ENCODE assay signal across 8 cellular contexts in the genomic region with DNA sequence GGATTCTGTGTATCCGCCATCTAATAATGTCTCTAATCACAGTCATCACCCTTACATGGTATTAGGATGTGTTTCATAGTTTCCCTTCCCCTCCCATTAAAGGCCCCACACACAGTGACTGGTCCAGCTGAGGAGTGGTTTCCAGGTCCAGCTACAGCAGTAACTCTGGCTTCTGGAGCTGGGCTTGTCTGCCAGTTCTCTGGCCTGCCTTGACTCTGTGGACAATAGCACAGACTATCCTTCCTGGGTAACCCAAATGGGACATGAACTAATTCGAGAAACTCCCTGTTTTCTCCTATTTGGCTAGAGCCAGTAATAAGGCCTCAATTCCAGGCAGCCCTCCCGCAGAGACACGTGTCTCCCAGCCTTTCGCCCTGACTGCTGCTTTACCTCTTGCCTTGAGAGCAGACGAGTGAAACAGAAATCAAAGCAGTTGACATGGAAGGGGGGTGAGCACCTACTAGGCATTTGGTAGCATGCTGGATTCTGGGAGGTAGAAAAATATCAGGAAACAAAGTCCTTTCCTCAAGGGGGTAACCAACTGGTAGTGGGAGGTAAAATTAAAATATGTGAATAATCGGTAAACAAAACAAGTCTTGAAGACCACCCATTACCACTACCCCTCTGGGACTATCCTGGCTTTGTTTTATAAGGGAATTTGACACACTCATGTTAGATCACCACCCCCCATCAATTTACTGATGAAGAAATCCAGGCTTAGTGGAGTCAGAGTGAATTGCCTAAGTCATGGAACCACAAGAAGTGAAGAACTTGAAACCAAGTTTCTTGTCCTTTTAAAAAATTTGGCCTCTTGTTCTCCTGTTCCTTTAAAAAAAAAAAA. TPM values are rescaled to one million over a fixed set of nuclear protein-coding genes. Genes with fewer than 3 reads are reported as not detected.
DNase-seq lines count a peak whose midpoint lies in the region; ATAC-seq and TF ChIP-seq lines count a peak whose summit lies in the region.

No MANE protein-coding gene starts in this region.

- H3K9me3 ChIP-seq in left lung (no peaks in the 10 kb centered on the region), stomach (no peaks in the 10 kb centered on the region)

- ATAC-seq in left lung: peak; percentile 42
- ATAC-seq in HG03457 (IDR thresholded peaks at IDR 0.05; ENCODE audit: unreplicated experiment): no peak
- ATAC-seq in GM21825 (IDR thresholded peaks at IDR 0.05; ENCODE audit: unreplicated experiment): no peak

- H3K36me3 ChIP-seq in left lung: no peaks in the 10 kb centered on the region
- H3K36me3 ChIP-seq in stomach: no peaks in the 10 kb centered on the region

- TF ChIP-seq CTCF in choroid plexus epithelial cell (conservative IDR thresholded peaks at IDR 0.05; ENCODE audit: low read depth, low read length) (no peak), left lung (IDR thresholded peaks at IDR 0.05) (no peak), stomach (IDR thresholded peaks at IDR 0.05) (no peak)

- TF ChIP-seq POLR2A in stomach (IDR thresholded peaks at IDR 0.05): no peak

- peaks cover 38 to 63% of the 10 kb centered on the region in 2 donors for H3K4me1 ChIP-seq in left lung
- peaks cover 47 to 66% (median 58%) of the 10 kb centered on the region in 4 donors for H3K4me1 ChIP-seq in stomach

- TF ChIP-seq EP300 in stomach (IDR thresholded peaks at IDR 0.05): peak; percentile 69

- H3K4me3 ChIP-seq in choroid plexus epithelial cell (ENCODE audit: low read depth, low read length) (peak overlapping the region; percentile 63), left lung (peak overlapping the region; percentile 46 to 55), stomach (peak overlapping the region; percentile 50 to 61 (median 54))

- DNase-seq in ELF-1 (ENCODE audit: low read depth, low spot score): peak; percentile 35
- DNase-seq in NOMO-1 treated with DMSO at 0.1 percent for 48 hours (lab: John Stamatoyannopoulos, UW; ENCODE audit: unreplicated experiment): peak; percentile 52
- DNase-seq in choroid plexus epithelial cell (ENCODE audit: low read depth): peak; percentile 91
- DNase-seq in left lung: peak in 1 of 2 donors; percentile 28
- DNase-seq in stomach: peak; percentile 49
- DNase-seq in stimulated activated naive CD4-positive, alpha-beta T cell treated with Interleukin-2 at 50 U/mL for 16 hours (lab: John Stamatoyannopoulos, UW): no peak

- no peaks in the 10 kb centered on the region for H3K27me3 ChIP-seq in left lung
- no peaks in the 10 kb centered on the region for H3K27me3 ChIP-seq in stomach

- H3K27ac ChIP-seq in left lung (peak overlapping the region; percentile 97), stomach (peak overlapping the region; percentile 94 to 99 (median 96))

- intact Hi-C loops in left lung (cut with DNase I) (no loop called here), stomach (cut with DNase I; ENCODE audit: low total_unique reads) (no loop called here)

- 16 to 28% (median 20%) methylated on average over 7 of the region's 7 CpGs for WGBS in stomach, 5 donors

RNA-seq across cellular contexts. Expression of a gene that starts 1.2 kb away (rescaled TPM):
- total RNA-seq in left lung: 10 to 100 TPM; 25.6 to 26.2 TPM
- total RNA-seq in stomach: 10 to 100 TPM; 11.1 to 87.2 (median 23.5) TPM
- 10 to 100 TPM; 40.6 to 64.4 (median 62.5) TPM for polyA plus RNA-seq in stomach
